10 cellular contexts compared by ENCODE assay signal in genomic region chr4:54099287-54099958, GRCh38. TPM values are rescaled to one million over a fixed set of nuclear protein-coding genes. Genes with fewer than 3 reads are reported as not detected.
DNase-seq lines count a peak whose midpoint lies in the region; ATAC-seq, FAIRE-seq and TF ChIP-seq lines count a peak whose summit lies in the region.
"Had no signal": no experiment of that assay in that cellular context is flagged by ENCODE, and none has a peak within 500 bp of the region (broad histone marks: within the 10 kb centered on the region; RNA-seq: fewer than 3 reads in every experiment).

No MANE protein-coding gene starts in this region.

- peaks cover 46 to 100% (median 96%) of the 10 kb centered on the region in 9 donors for H3K27me3 ChIP-seq in heart left ventricle
- peaks cover 43% of the 10 kb centered on the region for H3K27me3 ChIP-seq in adipocyte (replicated peaks; ENCODE audit: control insufficient read depth, insufficient read depth, low read length)

- FAIRE-seq in urothelium cell line (lab: Jason Lieb, UNC): peak; percentile 13

- intact Hi-C loops in heart left ventricle (cut with DNase I) (no loop called here), Right ventricle myocardium inferior (cut with DNase I) (no loop called here), head of caudate nucleus (cut with DNase I) (no loop called here), left colon (cut with DNase I, micrococcal nuclease) (no loop called here)

- H3K27ac ChIP-seq in heart left ventricle: no peak overlapping the region

- H3K36me3 ChIP-seq in heart left ventricle (no peaks in the 10 kb centered on the region), adipocyte (ENCODE audit: control insufficient read depth, insufficient read depth, low read length, severe bottlenecking) (no peaks in the 10 kb centered on the region)

- WGBS in heart left ventricle, 4 donors: 1 to 3% (median 2%) methylated on average over 26 of the region's 26 CpGs

- TF ChIP-seq CTCF in heart left ventricle (IDR thresholded peaks at IDR 0.05): no peak

- no peak for TF ChIP-seq POLR2A in heart left ventricle (IDR thresholded peaks at IDR 0.05)

- H3K4me3 ChIP-seq in heart left ventricle (peak overlapping the region; percentile 19 to 53 (median 40)), adipocyte (ENCODE audit: low read length) (no peak overlapping the region)

- H3K4me1 ChIP-seq in heart left ventricle: peaks cover 0 to 39% (median 23%) of the 10 kb centered on the region in 12 donors
- H3K4me1 ChIP-seq in adipocyte (ENCODE audit: control insufficient read depth, insufficient read depth, low read length): peaks cover 22% of the 10 kb centered on the region

- ATAC-seq in heart left ventricle (no peak), Right ventricle myocardium inferior (no peak), left colon (no peak)

- DNase-seq in heart left ventricle (no peak), Right ventricle myocardium inferior (ENCODE audit: missing footprints) (no peak), adipocyte (ENCODE audit: low read depth) (peak; percentile 10), left kidney (ENCODE audit: low read depth, low spot score) (peak; percentile 53), urothelium cell line (ENCODE audit: low spot score) (peak; percentile 72), head of caudate nucleus (no peak), left colon (no peak), NCI-H1694 (lab: John Stamatoyannopoulos, UW) (no peak)

- H3K9ac ChIP-seq in adipocyte (ENCODE audit: low read length): no peak overlapping the region

- H3K9me3 ChIP-seq in heart left ventricle: no peaks in the 10 kb centered on the region
- H3K9me3 ChIP-seq in adipocyte (ENCODE audit: control insufficient read depth, low read length): no peaks in the 10 kb centered on the region

RNA-seq across cellular contexts. Expression of gene GSX2, which starts 0.5 kb away (rescaled TPM):
- not detected for total RNA-seq in heart left ventricle
- polyA plus RNA-seq in heart left ventricle: under 1 TPM in 1 of 2 donors, not detected in 1; 0.04 TPM
- not detected for total RNA-seq in Right ventricle myocardium inferior
- total RNA-seq in left colon: not detected
- total RNA-seq: activated naive CD4-positive, alpha-beta T cell treated with anti-CD3 and anti-CD28 coated beads, Interleukin-2, amount 50 U/mL, for 72 hours; pulmonary artery endothelial cell had no signal

RNA-seq across cellular contexts. Expression of gene CHIC2, which starts 35.0 kb away (rescaled TPM):
- total RNA-seq in heart left ventricle (10 to 100 TPM in 6 of 9 donors, 1 to 10 TPM in 3; 5.5 to 17.3 (median 11.2) TPM), Right ventricle myocardium inferior (10.1 TPM), left colon (10 to 100 TPM; 19.2 to 21.2 TPM)
- 10 to 100 TPM in 1 of 2 donors, 1 to 10 TPM in 1; 5.9 to 17.8 TPM for polyA plus RNA-seq in heart left ventricle

Comparison
In these comparisons a context has a peak if more than half of its experiments do, and no peak if none do; other contexts are left out.
1. DNase-seq: peak in adipocyte (single experiment), left kidney (single experiment) and urothelium cell line (single experiment); none in heart left ventricle (0 of 5), Right ventricle myocardium inferior (single experiment), head of caudate nucleus (0 of 42), left colon (0 of 2) and NCI-H1694 (single experiment).